ENCODE assay signal across 8 cellular contexts in the genomic region with DNA sequence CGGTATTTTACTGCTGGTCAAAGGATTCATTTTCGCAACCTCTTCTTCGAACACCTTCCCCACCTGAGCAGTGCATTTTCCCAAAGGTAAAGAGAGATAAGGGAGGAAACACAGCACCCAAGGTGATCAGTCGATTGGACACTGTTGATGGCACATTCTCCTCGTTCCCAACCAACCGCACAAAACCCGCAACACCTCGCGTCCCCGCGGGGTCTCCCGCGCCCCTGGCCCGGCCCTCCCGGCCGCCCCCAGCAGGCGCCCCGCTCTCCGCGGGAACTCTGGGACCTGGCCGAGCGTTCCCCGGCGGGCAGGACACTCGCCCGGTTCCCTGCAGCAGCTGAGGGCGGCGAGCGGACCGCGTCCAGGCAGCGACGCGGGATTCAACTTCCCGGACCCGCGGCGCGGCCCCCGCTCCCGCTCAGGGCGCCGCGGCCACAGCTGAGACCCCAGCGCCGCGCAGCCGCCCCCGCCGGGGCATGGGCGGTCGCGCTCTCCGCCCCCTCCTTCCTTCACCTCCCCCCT. TPM values are rescaled to one million over a fixed set of nuclear protein-coding genes. Genes with fewer than 3 reads are reported as not detected.
DNase-seq lines count a peak whose midpoint lies in the region; ATAC-seq and TF ChIP-seq lines count a peak whose summit lies in the region.

No MANE protein-coding gene starts in this region.

- CTCF ChIA-PET in CD4-positive, alpha-beta T cell (lab: Charles Lee): no interaction called here
- CTCF ChIA-PET in IMR-90 (lab: Yijun Ruan, JAX): no interaction called here

- H3K9me3 Mint-ChIP-seq in CD4-positive, alpha-beta T cell: no peaks in the 10 kb centered on the region

- TF ChIP-seq POLR2A in IMR-90 (IDR thresholded peaks at IDR 0.05; ENCODE audit: low read depth, low read length) (no peak), uterus (IDR thresholded peaks at IDR 0.05) (no peak)

- H4K91ac ChIP-seq in IMR-90 (ENCODE audit: insufficient read depth, low read depth, low read length): no peak overlapping the region

- peak overlapping the region; percentile 95 for H2AK9ac ChIP-seq in IMR-90 (replicated peaks; ENCODE audit: low read depth, low read length, poor library complexity)

- H3K9me3 ChIP-seq in CD4-positive, alpha-beta T cell (ENCODE audit: control insufficient read depth, low read length): no peaks in the 10 kb centered on the region
- H3K9me3 ChIP-seq in IMR-90 (ENCODE audit: control insufficient read depth, insufficient read depth, low read length) (no peaks in the 10 kb centered on the region), mesodermal cell (ENCODE audit: control insufficient read depth, low read length) (peaks cover 7% of the 10 kb centered on the region), uterus (no peaks in the 10 kb centered on the region)

- H3K4me1 Mint-ChIP-seq in CD4-positive, alpha-beta T cell (ENCODE audit: low read depth): peaks cover 26% of the 10 kb centered on the region

- no peak overlapping the region for H4K5ac ChIP-seq in IMR-90 (ENCODE audit: low read depth, low read length)

- H3K36me3 ChIP-seq in IMR-90 (ENCODE audit: control insufficient read depth, insufficient read depth, low read length) (no peaks in the 10 kb centered on the region), mesodermal cell (ENCODE audit: control insufficient read depth, insufficient read depth, low read length) (no peaks in the 10 kb centered on the region), uterus (no peaks in the 10 kb centered on the region)

- TF ChIP-seq RAD21 in IMR-90 (IDR thresholded peaks at IDR 0.05; ENCODE audit: low read length): no peak

- H2AFZ ChIP-seq in IMR-90 (replicated peaks; ENCODE audit: low read length, poor library complexity): peak overlapping the region; percentile 96

- H3K4me1 ChIP-seq in IMR-90 (ENCODE audit: control insufficient read depth, insufficient read depth, low read length) (no peaks in the 10 kb centered on the region; the same call in 1 of the 2 replicates), mesodermal cell (ENCODE audit: control insufficient read depth, insufficient read depth, low read length, poor library complexity, severe bottlenecking) (no peaks in the 10 kb centered on the region), uterus (peaks cover 0 to 5% of the 10 kb centered on the region in 2 donors)

- BruUV-seq in IMR-90 (replicated peaks; lab: Mats Ljungman, UMichigan): no TSS peak

- H3K14ac ChIP-seq in IMR-90 (replicated peaks; ENCODE audit: low read depth, low read length): peak overlapping the region; percentile 3; the same call in 1 of the 2 replicates

- H2BK15ac ChIP-seq in IMR-90 (ENCODE audit: low read depth, low read length): no peak overlapping the region

- peak overlapping the region; percentile 10; the same call in 1 of the 2 replicates for H2BK120ac ChIP-seq in IMR-90 (ENCODE audit: low read depth, low read length)

- peak overlapping the region; percentile 94 for H3K4me2 ChIP-seq in IMR-90 (ENCODE audit: low read depth, low read length)

- H2AK5ac ChIP-seq in IMR-90 (ENCODE audit: low read depth, low read length): no peak overlapping the region

- no peak overlapping the region for H3K18ac ChIP-seq in IMR-90 (ENCODE audit: low read depth, low read length)

- H3K27me3 ChIP-seq in CD4-positive, alpha-beta T cell (ENCODE audit: control insufficient read depth, insufficient read depth, low read length): peaks cover 54% of the 10 kb centered on the region
- H3K27me3 ChIP-seq in IMR-90 (ENCODE audit: control insufficient read depth, insufficient read depth, low read length) (peaks cover 2% of the 10 kb centered on the region; the same call in 1 of the 2 replicates), uterus (peaks cover 0 to 4% of the 10 kb centered on the region in 2 donors)

- no peak overlapping the region for H2BK20ac ChIP-seq in IMR-90 (ENCODE audit: low read depth, low read length)

- no peak for TF ChIP-seq CTCF in CD4-positive, alpha-beta T cell (IDR thresholded peaks at IDR 0.05)
- TF ChIP-seq CTCF in IMR-90 (conservative IDR thresholded peaks at IDR 0.05; ENCODE audit: low read depth, low read length) (no peak), coronary artery (IDR thresholded peaks at IDR 0.05) (no peak), uterus (IDR thresholded peaks at IDR 0.05) (no peak)

- H3K9ac ChIP-seq in IMR-90 (ENCODE audit: low read depth, low read length): peak overlapping the region; percentile 65

- ATAC-seq in CD4-positive, alpha-beta T cell (ENCODE audit: poor library complexity): no peak
- ATAC-seq in GM19455 (IDR thresholded peaks at IDR 0.05; ENCODE audit: unreplicated experiment): peak; percentile 4
- ATAC-seq in IMR-90 (ENCODE audit: low read depth): peak; percentile 30
- ATAC-seq in HG02840 (IDR thresholded peaks at IDR 0.05; ENCODE audit: low FRiP score, unreplicated experiment): no peak

- peak overlapping the region; percentile 4 for H2BK5ac ChIP-seq in IMR-90 (ENCODE audit: low read depth, low read length, poor library complexity, severe bottlenecking)

- no peak overlapping the region for H3K56ac ChIP-seq in IMR-90 (ENCODE audit: extremely low read depth, insufficient read depth, low read length)

- H3K79me1 ChIP-seq in IMR-90 (ENCODE audit: low read depth in 1 of 2, low read length in 2 of 2): peaks cover 3 to 7% of the 10 kb centered on the region in 2 experiments; a peak in 1 of 4 replicates

- no peaks in the 10 kb centered on the region for H3K36me3 Mint-ChIP-seq in CD4-positive, alpha-beta T cell (ENCODE audit: low read depth)

- 2% methylated on average over 31 of the region's 54 CpGs; no CpG with 5 or more reads in 1 of the 2 experiments for WGBS in IMR-90 (ENCODE audit: extremely low coverage in 2 of 2, insufficient read length in 1 of 2), 2 experiments
- 0% methylated on average over 33 to 36 of the region's 54 CpGs for WGBS in mesodermal cell (ENCODE audit: insufficient coverage in 2 of 2), 2 experiments

- 0 out of 2 replicates have a peak overlapping the region, but pooled peaks have one; percentile 55 for H3K4ac ChIP-seq in IMR-90 (ENCODE audit: low read depth, low read length)

- dilution Hi-C loops in IMR-90 (cut with HindIII; ENCODE audit: low sequenced_read_pairs, unreplicated experiment): no loop called here

- H3K4me3 Mint-ChIP-seq in CD4-positive, alpha-beta T cell: peak overlapping the region; percentile 80

- H3K27me3 Mint-ChIP-seq in CD4-positive, alpha-beta T cell: peaks cover 61% of the 10 kb centered on the region

- H3K9me1 ChIP-seq in IMR-90 (ENCODE audit: insufficient read depth, low read length): no peaks in the 10 kb centered on the region

- in situ Hi-C loops in IMR-90 (cut with MboI; ENCODE audit: low sequenced_read_pairs): no loop called here

- no peak for DNase-seq in CD4-positive, alpha-beta T cell
- DNase-seq in IMR-90 (no peak), coronary artery (ENCODE audit: low spot score) (no peak), uterus (no peak)
- no peak for DNase-seq in stimulated activated CD8-positive, alpha-beta memory T cell treated with anti-CD3 and anti-CD28 coated beads, Interleukin-4, amount 100 ng/mL, for 48 hours

- POLR2A ChIA-PET in CD4-positive, alpha-beta T cell (lab: Charles Lee): interaction anchor here (0.5 kb wide), 1 partner anchor 98 kb away, joined by 3 read pairs; no protein-coding TSS in a partner anchor
- POLR2A ChIA-PET in IMR-90 (lab: Charles Lee; ENCODE audit: unreplicated experiment): no interaction called here

- H3K4me3 ChIP-seq in IMR-90 (ENCODE audit: insufficient read depth, low read depth, low read length) (peak overlapping the region; percentile 62), coronary artery (peak overlapping the region; percentile 77), mesodermal cell (ENCODE audit: extremely low read depth, insufficient read depth, low read length, poor library complexity, severe bottlenecking) (peak overlapping the region; percentile 71), uterus (peak overlapping the region; percentile 52)

- H3K23ac ChIP-seq in IMR-90 (ENCODE audit: low read depth, low read length): peak overlapping the region; percentile 76

- no peak overlapping the region for H3K27ac Mint-ChIP-seq in CD4-positive, alpha-beta T cell

- H4K8ac ChIP-seq in IMR-90 (ENCODE audit: low read depth in 2 of 2, low read length in 2 of 2): no peak overlapping the region

- no peak overlapping the region for H3K27ac ChIP-seq in CD4-positive, alpha-beta T cell (ENCODE audit: low read depth, low read length)
- peak overlapping the region; percentile 43 for H3K27ac ChIP-seq in IMR-90 (ENCODE audit: insufficient read depth, low read length)
- H3K27ac ChIP-seq in coronary artery: peak overlapping the region; percentile 42 to 80
- no peak overlapping the region for H3K27ac ChIP-seq in mesodermal cell (ENCODE audit: low read depth, low read length, severe bottlenecking)
- H3K27ac ChIP-seq in uterus: peak overlapping the region; percentile 80

- no peaks in the 10 kb centered on the region for H4K20me1 ChIP-seq in IMR-90 (ENCODE audit: insufficient read depth, low read length)

- intact Hi-C loops in CD4-positive, alpha-beta T cell (cut with DNase I, micrococcal nuclease): no loop called here
- intact Hi-C loops in IMR-90 (cut with micrococcal nuclease): loop anchor here (1.0 to 2.0 kb wide), 3 partner anchors 36 to 182 kb away; no protein-coding TSS in a partner anchor
- intact Hi-C loops in uterus (cut with DNase I; ENCODE audit: low total_unique reads): no loop called here

TF ChIP-seq in IMR-90, 13 proteins besides CTCF, POLR2A, EP300 and RAD21 (continues in another document):
- TF ChIP-seq SMC3 (IDR thresholded peaks at IDR 0.05; ENCODE audit: low read depth, low read length) (no peak), FOS (IDR thresholded peaks at IDR 0.05; ENCODE audit: low read depth, low read length) (no peak), MAZ (IDR thresholded peaks at IDR 0.05; ENCODE audit: borderline replicate concordance, low read depth, low read length) (no peak), CEBPB (IDR thresholded peaks at IDR 0.05; ENCODE audit: low read depth, low read length) (no peak), RFX5 (IDR thresholded peaks at IDR 0.05; ENCODE audit: low read depth, low read length) (no peak), RCOR1 (IDR thresholded peaks at IDR 0.05; ENCODE audit: insufficient replicate concordance, low read length) (no peak)
- TF ChIP-seq, protein P1, sequence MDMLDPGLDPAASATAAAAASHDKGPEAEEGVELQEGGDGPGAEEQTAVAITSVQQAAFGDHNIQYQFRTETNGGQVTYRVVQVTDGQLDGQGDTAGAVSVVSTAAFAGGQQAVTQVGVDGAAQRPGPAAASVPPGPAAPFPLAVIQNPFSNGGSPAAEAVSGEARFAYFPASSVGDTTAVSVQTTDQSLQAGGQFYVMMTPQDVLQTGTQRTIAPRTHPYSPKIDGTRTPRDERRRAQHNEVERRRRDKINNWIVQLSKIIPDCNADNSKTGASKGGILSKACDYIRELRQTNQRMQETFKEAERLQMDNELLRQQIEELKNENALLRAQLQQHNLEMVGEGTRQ (IDR thresholded peaks at IDR 0.05; ENCODE audit: low read depth, low read length): no peak

RNA-seq across cellular contexts. Expression of a gene that starts 0.5 kb away (rescaled TPM):
- total RNA-seq in CD4-positive, alpha-beta T cell: not detected
- 1.4 and 1.7 TPM in 2 replicates for total RNA-seq in IMR-90 (2012; rRNA removed)
- polyA plus RNA-seq in IMR-90 (2012; rRNA removed): 0.53 and 0.75 TPM in 2 replicates
- polyA plus RNA-seq in IMR-90 (2012; cell fraction: cytosol; rRNA removed): 0.67 and 0.77 TPM in 2 replicates
- polyA plus RNA-seq in IMR-90 (2012; cell fraction: nucleus; rRNA removed; ENCODE audit: low replicate concordance): 0.36 and 2.3 TPM in 2 replicates
- 2.9 TPM for polyA plus RNA-seq in mesodermal cell (2013, experiment 1 of 2)
- polyA plus RNA-seq in mesodermal cell (2013, experiment 2 of 2): 3.2 TPM
- total RNA-seq in uterus: 1 to 10 TPM in 1 of 4 donors, under 1 TPM in 2, not detected in 1; 0.88 to 4.8 (median 0.91) TPM

Comparison
In these comparisons a context has a peak if more than half of its experiments do, and no peak if none do; other contexts are left out.
1. ATAC-seq: peak in GM19455 (single experiment) and IMR-90 (single experiment); none in CD4-positive, alpha-beta T cell (single experiment) and HG02840 (single experiment).
2. H3K27ac ChIP-seq: peak in IMR-90 (single experiment), coronary artery (2 of 2) and uterus (2 of 2); none in CD4-positive, alpha-beta T cell (single experiment) and mesodermal cell (single experiment).
3. Peak in every context shown above with its lines, with median percentiles within 50 percentile points of each other: H3K4me3 ChIP-seq.